ENCODE assay signal across 9 cellular contexts in genomic region chr1:159881930-159882839, GRCh38. TPM values are rescaled to one million over a fixed set of nuclear protein-coding genes. Genes with fewer than 3 reads are reported as not detected.
DNase-seq lines count a peak whose midpoint lies in the region; ATAC-seq and TF ChIP-seq lines count a peak whose summit lies in the region.
"Had no signal": no experiment of that assay in that cellular context is flagged by ENCODE, and none has a peak within 500 bp of the region (broad histone marks: within the 10 kb centered on the region; RNA-seq: fewer than 3 reads in every experiment).

No MANE protein-coding gene starts in this region.

- CTCF ChIA-PET in BJ (lab: Yijun Ruan, JAX): interaction anchor here (0.9 to 3.2 kb wide), 6 partner anchors 9 to 106 kb away, joined by 3 to 27 read pairs (median 5); partner anchors contain the start of gene DUSP23

- DNase-seq in BJ (ENCODE audit: low read depth): peak; percentile 74
- peak; percentile 89 for DNase-seq in HS-27A (ENCODE audit: low read depth)
- peak; percentile 97 for DNase-seq in NCI-H82 treated with DMSO at 0.1 percent for 48 hours (lab: John Stamatoyannopoulos, UW; ENCODE audit: unreplicated experiment)
- peak; percentile 99 for DNase-seq in colonic mucosa

- no peaks in the 10 kb centered on the region for H3K27me3 ChIP-seq in BJ (ENCODE audit: control insufficient read depth, insufficient read depth, low read length)
- H3K27me3 ChIP-seq in colonic mucosa: no peaks in the 10 kb centered on the region
- no peaks in the 10 kb centered on the region for H3K27me3 ChIP-seq in mucosa of rectum (ENCODE audit: control insufficient read depth in 2 of 2, insufficient read depth in 2 of 2, low read length in 2 of 2)

- intact Hi-C loops in colonic mucosa (cut with DNase I): no loop called here

- H3K4me3 ChIP-seq in BJ (ENCODE audit: low read depth, low read length) (no peak overlapping the region), colonic mucosa (no peak overlapping the region), mucosa of rectum (ENCODE audit: low read length in 2 of 2) (no peak overlapping the region)

- H3K9ac ChIP-seq in colonic mucosa (ENCODE audit: low read depth in 2 of 2, low read length in 2 of 2): peak overlapping the region in 1 of 2 donors; percentile 36
- no peak overlapping the region for H3K9ac ChIP-seq in mucosa of rectum (ENCODE audit: low read depth in 1 of 2, low read length in 2 of 2)

- no peak for ATAC-seq in GM18870 (IDR thresholded peaks at IDR 0.05; ENCODE audit: unreplicated experiment)
- ATAC-seq in GM19395 (IDR thresholded peaks at IDR 0.05; ENCODE audit: unreplicated experiment): no peak
- no peak for ATAC-seq in HG03432 (IDR thresholded peaks at IDR 0.05; ENCODE audit: unreplicated experiment)

- H3K4me1 ChIP-seq in colonic mucosa (no peaks in the 10 kb centered on the region), mucosa of rectum (ENCODE audit: control insufficient read depth in 2 of 2, insufficient read depth in 2 of 2, low read length in 2 of 2) (peaks cover 13 to 21% of the 10 kb centered on the region in 2 donors)

- peak overlapping the region; percentile 45 for H3K27ac ChIP-seq in colonic mucosa
- H3K27ac ChIP-seq in mucosa of rectum (ENCODE audit: low read depth in 2 of 2, low read length in 2 of 2): peak overlapping the region; percentile 53 to 70

- H3K36me3 ChIP-seq in BJ (ENCODE audit: control insufficient read depth, insufficient read depth, low read length) (no peaks in the 10 kb centered on the region), colonic mucosa (no peaks in the 10 kb centered on the region), mucosa of rectum (ENCODE audit: control insufficient read depth in 2 of 2, insufficient read depth in 2 of 2, low read length in 2 of 2) (no peaks in the 10 kb centered on the region)

- TF ChIP-seq CTCF in BJ (IDR thresholded peaks at IDR 0.05; ENCODE audit: insufficient read depth, low read depth, low read length) (no peak), colonic mucosa (IDR thresholded peaks at IDR 0.05) (no peak)

- POLR2A ChIA-PET in BJ (lab: Charles Lee): no interaction called here

- H3K9me3 ChIP-seq in colonic mucosa (no peaks in the 10 kb centered on the region), mucosa of rectum (ENCODE audit: control insufficient read depth in 2 of 2, low read length in 2 of 2) (no peaks in the 10 kb centered on the region)

RNA-seq across cellular contexts. Expression of gene CFAP45, which starts 17.8 kb away (rescaled TPM):
- 0.56 TPM in 2 replicates for polyA plus RNA-seq in BJ (2011; rRNA removed)
- 0.24 and 0.26 TPM in 2 replicates for polyA minus RNA-seq in BJ (2011; rRNA and poly(A)+ RNA removed)
- under 1 TPM in 1 of 2 donors, not detected in 1; 0.30 TPM for total RNA-seq in colonic mucosa
- total RNA-seq: H1 had no signal

RNA-seq across cellular contexts. Expression of gene VSIG8, which starts 19.7 kb away (rescaled TPM):
- polyA plus RNA-seq in BJ (2011; rRNA removed): not detected in 2 replicates
- polyA minus RNA-seq in BJ (2011; rRNA and poly(A)+ RNA removed): not detected in 2 replicates
- total RNA-seq in colonic mucosa: not detected
- total RNA-seq: H1 had no signal
- polyA plus RNA-seq: H1 had no signal

RNA-seq across cellular contexts. Expression of gene TAGLN2, which starts 43.1 kb away (rescaled TPM):
- polyA plus RNA-seq in BJ (2011; rRNA removed): 628 and 745 TPM in 2 replicates
- 239 and 300 TPM in 2 replicates for polyA minus RNA-seq in BJ (2011; rRNA and poly(A)+ RNA removed)
- total RNA-seq in colonic mucosa: 100 to 1,000 TPM; 354 to 515 TPM

RNA-seq across cellular contexts. Expression of gene SLAMF8, which starts 55.5 kb away (rescaled TPM):
- 0.05 and 0.06 TPM in 2 replicates for polyA plus RNA-seq in BJ (2011; rRNA removed)
- 0.24 TPM in 1 of 2 replicates, not detected in the other for polyA minus RNA-seq in BJ (2011; rRNA and poly(A)+ RNA removed)
- total RNA-seq in colonic mucosa: 1 to 10 TPM; 1.5 to 1.9 TPM
- total RNA-seq: H1 had no signal
- polyA plus RNA-seq: H1 had no signal
